Comparison of ENCODE assay signal across 8 cellular contexts in the genomic region with DNA sequence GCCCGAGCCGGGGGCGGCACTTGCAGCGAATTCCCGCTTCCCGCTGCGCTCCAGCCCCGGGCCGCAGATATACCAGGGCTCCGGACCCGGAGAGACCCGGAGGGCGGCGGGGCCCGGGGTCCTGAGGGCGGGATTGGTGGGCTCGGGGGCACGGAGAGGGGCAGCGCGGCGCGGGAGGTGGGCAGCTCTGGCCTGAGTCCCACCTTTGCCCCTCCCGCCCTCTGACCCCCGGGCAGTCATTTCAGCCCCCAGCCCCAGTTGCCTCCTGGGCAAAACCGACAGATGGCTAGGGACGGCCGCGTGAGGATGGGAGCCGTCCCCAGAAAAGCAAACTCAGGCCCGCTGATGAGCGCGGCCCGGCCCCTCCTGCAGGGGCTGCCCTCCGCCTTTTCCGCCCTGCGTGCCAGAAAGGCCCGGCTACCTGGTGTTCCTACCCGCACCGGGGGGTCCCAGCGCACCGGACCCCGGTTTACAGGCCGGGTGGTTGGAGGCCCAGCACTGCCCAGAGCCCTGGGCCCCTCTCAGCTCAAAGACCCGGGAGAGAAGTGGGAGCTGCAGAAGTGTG. TPM values are rescaled to one million over a fixed set of nuclear protein-coding genes. Genes with fewer than 3 reads are reported as not detected.
DNase-seq lines count a peak whose midpoint lies in the region; ATAC-seq and TF ChIP-seq lines count a peak whose summit lies in the region.

No MANE protein-coding gene starts in this region.

- H3K4me3 ChIP-seq in rectal smooth muscle tissue (ENCODE audit: low read length): peak overlapping the region; percentile 82

- no peak for TF ChIP-seq CTCF in foreskin keratinocyte (conservative IDR thresholded peaks at IDR 0.05)

- DNase-seq in foreskin keratinocyte (no peak), DMS114 treated with DMSO at 0.1 percent for 48 hours (lab: John Stamatoyannopoulos, UW; ENCODE audit: unreplicated experiment) (no peak), NOMO-1 treated with dmso at 0.1 percent for 144 hours (lab: John Stamatoyannopoulos, UW; ENCODE audit: unreplicated experiment) (no peak), SW 1271 (lab: John Stamatoyannopoulos, UW) (no peak)

- no peaks in the 10 kb centered on the region for H3K4me1 ChIP-seq in foreskin keratinocyte
- H3K4me1 ChIP-seq in rectal smooth muscle tissue (ENCODE audit: control insufficient read depth, insufficient read depth, low read length): peaks cover 3% of the 10 kb centered on the region

- peak; percentile 0 for ATAC-seq in GM19328 (IDR thresholded peaks at IDR 0.05; ENCODE audit: unreplicated experiment)
- peak; percentile 19; the same call in 2 of the 3 replicates for ATAC-seq in SK-N-SH treated with all-trans-retinoic acid at 6 μM for 48 hours
- ATAC-seq in foreskin keratinocyte: no peak
- ATAC-seq in activated CD4-positive, CD25-positive, alpha-beta regulatory T cell treated with anti-CD3 and anti-CD28 coated beads, Interleukin-2, amount 50 U/mL, for 24 hours: no peak

- no peak overlapping the region for H3K9ac ChIP-seq in rectal smooth muscle tissue (ENCODE audit: low read length)

- no peaks in the 10 kb centered on the region for H3K27me3 ChIP-seq in foreskin keratinocyte
- no peaks in the 10 kb centered on the region for H3K27me3 ChIP-seq in rectal smooth muscle tissue (ENCODE audit: control insufficient read depth, insufficient read depth, low read length)

- no peaks in the 10 kb centered on the region for H3K36me3 ChIP-seq in rectal smooth muscle tissue (ENCODE audit: control insufficient read depth, insufficient read depth, low read length)

- peak overlapping the region; percentile 97 for H3K27ac ChIP-seq in foreskin keratinocyte
- H3K27ac ChIP-seq in rectal smooth muscle tissue (ENCODE audit: low read depth, low read length): peak overlapping the region; percentile 17

TF ChIP-seq in SK-N-SH treated with all-trans-retinoic acid at 6 μM for 48 hours, 23 proteins besides CTCF, POLR2A, EP300 and RAD21:
- no peak for TF ChIP-seq ARNTL (CRISPR knock-in tag; IDR thresholded peaks at IDR 0.05; ENCODE audit: borderline replicate concordance, low read depth)
- TF ChIP-seq GLIS3 (CRISPR knock-in tag; IDR thresholded peaks at IDR 0.05): no peak
- TF ChIP-seq ZNF70 (CRISPR knock-in tag; IDR thresholded peaks at IDR 0.05): no peak
- no peak for TF ChIP-seq OSR1 (CRISPR knock-in tag; IDR thresholded peaks at IDR 0.05)
- TF ChIP-seq, protein P1, sequence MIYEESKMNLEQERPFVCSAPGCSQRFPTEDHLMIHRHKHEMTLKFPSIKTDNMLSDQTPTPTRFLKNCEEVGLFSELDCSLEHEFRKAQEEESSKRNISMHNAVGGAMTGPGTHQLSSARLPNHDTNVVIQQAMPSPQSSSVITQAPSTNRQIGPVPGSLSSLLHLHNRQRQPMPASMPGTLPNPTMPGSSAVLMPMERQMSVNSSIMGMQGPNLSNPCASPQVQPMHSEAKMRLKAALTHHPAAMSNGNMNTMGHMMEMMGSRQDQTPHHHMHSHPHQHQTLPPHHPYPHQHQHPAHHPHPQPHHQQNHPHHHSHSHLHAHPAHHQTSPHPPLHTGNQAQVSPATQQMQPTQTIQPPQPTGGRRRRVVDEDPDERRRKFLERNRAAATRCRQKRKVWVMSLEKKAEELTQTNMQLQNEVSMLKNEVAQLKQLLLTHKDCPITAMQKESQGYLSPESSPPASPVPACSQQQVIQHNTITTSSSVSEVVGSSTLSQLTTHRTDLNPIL (CRISPR knock-in tag; IDR thresholded peaks at IDR 0.05; ENCODE audit: low read depth): no peak
- no peak for TF ChIP-seq SNAI2 (CRISPR knock-in tag; IDR thresholded peaks at IDR 0.05)
- TF ChIP-seq, protein P2, sequence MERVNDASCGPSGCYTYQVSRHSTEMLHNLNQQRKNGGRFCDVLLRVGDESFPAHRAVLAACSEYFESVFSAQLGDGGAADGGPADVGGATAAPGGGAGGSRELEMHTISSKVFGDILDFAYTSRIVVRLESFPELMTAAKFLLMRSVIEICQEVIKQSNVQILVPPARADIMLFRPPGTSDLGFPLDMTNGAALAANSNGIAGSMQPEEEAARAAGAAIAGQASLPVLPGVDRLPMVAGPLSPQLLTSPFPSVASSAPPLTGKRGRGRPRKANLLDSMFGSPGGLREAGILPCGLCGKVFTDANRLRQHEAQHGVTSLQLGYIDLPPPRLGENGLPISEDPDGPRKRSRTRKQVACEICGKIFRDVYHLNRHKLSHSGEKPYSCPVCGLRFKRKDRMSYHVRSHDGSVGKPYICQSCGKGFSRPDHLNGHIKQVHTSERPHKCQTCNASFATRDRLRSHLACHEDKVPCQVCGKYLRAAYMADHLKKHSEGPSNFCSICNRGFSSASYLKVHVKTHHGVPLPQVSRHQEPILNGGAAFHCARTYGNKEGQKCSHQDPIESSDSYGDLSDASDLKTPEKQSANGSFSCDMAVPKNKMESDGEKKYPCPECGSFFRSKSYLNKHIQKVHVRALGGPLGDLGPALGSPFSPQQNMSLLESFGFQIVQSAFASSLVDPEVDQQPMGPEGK (CRISPR knock-in tag; IDR thresholded peaks at IDR 0.05; ENCODE audit: borderline replicate concordance): no peak
- no peak for TF ChIP-seq ZC3H10 (CRISPR knock-in tag; IDR thresholded peaks at IDR 0.05)
- no peak for TF ChIP-seq TOX (CRISPR knock-in tag; IDR thresholded peaks at IDR 0.05; ENCODE audit: borderline replicate concordance)
- no peak for TF ChIP-seq RARB (CRISPR knock-in tag; IDR thresholded peaks at IDR 0.05)
- no peak for TF ChIP-seq ZFP30 (CRISPR knock-in tag; IDR thresholded peaks at IDR 0.05)
- TF ChIP-seq ISL1 (CRISPR knock-in tag; IDR thresholded peaks at IDR 0.05): no peak
- TF ChIP-seq, protein P3, sequence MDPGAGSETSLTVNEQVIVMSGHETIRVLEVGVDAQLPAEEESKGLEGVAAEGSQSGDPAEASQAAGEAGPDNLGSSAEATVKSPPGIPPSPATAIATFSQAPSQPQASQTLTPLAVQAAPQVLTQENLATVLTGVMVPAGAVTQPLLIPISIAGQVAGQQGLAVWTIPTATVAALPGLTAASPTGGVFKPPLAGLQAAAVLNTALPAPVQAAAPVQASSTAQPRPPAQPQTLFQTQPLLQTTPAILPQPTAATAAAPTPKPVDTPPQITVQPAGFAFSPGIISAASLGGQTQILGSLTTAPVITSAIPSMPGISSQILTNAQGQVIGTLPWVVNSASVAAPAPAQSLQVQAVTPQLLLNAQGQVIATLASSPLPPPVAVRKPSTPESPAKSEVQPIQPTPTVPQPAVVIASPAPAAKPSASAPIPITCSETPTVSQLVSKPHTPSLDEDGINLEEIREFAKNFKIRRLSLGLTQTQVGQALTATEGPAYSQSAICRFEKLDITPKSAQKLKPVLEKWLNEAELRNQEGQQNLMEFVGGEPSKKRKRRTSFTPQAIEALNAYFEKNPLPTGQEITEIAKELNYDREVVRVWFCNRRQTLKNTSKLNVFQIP (CRISPR knock-in tag; IDR thresholded peaks at IDR 0.05; ENCODE audit: borderline replicate concordance, low read depth): no peak
- no peak for TF ChIP-seq PPARA (CRISPR knock-in tag; IDR thresholded peaks at IDR 0.05; ENCODE audit: borderline replicate concordance)
- TF ChIP-seq, protein P4, sequence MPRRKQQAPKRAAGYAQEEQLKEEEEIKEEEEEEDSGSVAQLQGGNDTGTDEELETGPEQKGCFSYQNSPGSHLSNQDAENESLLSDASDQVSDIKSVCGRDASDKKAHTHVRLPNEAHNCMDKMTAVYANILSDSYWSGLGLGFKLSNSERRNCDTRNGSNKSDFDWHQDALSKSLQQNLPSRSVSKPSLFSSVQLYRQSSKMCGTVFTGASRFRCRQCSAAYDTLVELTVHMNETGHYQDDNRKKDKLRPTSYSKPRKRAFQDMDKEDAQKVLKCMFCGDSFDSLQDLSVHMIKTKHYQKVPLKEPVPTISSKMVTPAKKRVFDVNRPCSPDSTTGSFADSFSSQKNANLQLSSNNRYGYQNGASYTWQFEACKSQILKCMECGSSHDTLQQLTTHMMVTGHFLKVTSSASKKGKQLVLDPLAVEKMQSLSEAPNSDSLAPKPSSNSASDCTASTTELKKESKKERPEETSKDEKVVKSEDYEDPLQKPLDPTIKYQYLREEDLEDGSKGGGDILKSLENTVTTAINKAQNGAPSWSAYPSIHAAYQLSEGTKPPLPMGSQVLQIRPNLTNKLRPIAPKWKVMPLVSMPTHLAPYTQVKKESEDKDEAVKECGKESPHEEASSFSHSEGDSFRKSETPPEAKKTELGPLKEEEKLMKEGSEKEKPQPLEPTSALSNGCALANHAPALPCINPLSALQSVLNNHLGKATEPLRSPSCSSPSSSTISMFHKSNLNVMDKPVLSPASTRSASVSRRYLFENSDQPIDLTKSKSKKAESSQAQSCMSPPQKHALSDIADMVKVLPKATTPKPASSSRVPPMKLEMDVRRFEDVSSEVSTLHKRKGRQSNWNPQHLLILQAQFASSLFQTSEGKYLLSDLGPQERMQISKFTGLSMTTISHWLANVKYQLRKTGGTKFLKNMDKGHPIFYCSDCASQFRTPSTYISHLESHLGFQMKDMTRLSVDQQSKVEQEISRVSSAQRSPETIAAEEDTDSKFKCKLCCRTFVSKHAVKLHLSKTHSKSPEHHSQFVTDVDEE (CRISPR knock-in tag; IDR thresholded peaks at IDR 0.05): no peak
- TF ChIP-seq ZNF565 (CRISPR knock-in tag; conservative IDR thresholded peaks at IDR 0.05; ENCODE audit: low read depth): no peak
TF ChIP-seq in SK-N-SH treated with all-trans-retinoic acid at 6 μM for 48 hours: peak in this region for 0.

RNA-seq across cellular contexts. Expression of a gene that starts 56.7 kb away (rescaled TPM):
- total RNA-seq in foreskin keratinocyte: 65.9 and 87.2 TPM in 2 replicates
- polyA plus RNA-seq in foreskin keratinocyte: 81.3 and 105 TPM in 2 replicates

RNA-seq across cellular contexts. Expression of a gene that starts 57.2 kb away (rescaled TPM):
- 18.6 and 18.8 TPM in 2 replicates for total RNA-seq in foreskin keratinocyte
- polyA plus RNA-seq in foreskin keratinocyte: 8.4 and 9.1 TPM in 2 replicates

Comparison
In these comparisons a context has a peak if more than half of its experiments do, and no peak if none do; other contexts are left out.
1. ATAC-seq: peak in GM19328 (single experiment) and SK-N-SH treated with all-trans-retinoic acid at 6 μM for 48 hours (single experiment); none in foreskin keratinocyte (single experiment) and activated CD4-positive, CD25-positive, alpha-beta regulatory T cell treated with anti-CD3 and anti-CD28 coated beads, Interleukin-2, amount 50 U/mL, for 24 hours (0 of 2).